Comparison of ENCODE assay signal across 21 cellular contexts in the genomic region with DNA sequence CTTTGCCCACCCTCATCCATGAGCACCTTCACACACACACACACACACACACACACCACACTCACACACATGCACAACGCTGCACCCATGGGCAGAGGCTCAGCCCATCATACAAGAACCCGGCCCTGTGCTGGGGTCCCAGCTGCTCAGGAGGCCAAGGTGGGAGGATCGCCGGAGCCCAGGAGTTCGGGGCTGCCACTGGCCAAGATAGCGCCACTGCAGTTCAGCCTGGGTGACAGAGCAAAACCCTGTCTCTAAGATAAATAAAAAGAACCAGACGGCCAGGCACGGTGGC. TPM values are rescaled to one million over a fixed set of nuclear protein-coding genes. Genes with fewer than 3 reads are reported as not detected.
"Had no signal": no experiment of that assay in that cellular context is flagged by ENCODE, and none has a peak within 500 bp of the region (broad histone marks: within the 10 kb centered on the region; RNA-seq: fewer than 3 reads in every experiment).

No MANE protein-coding gene starts in this region.

- H3K27ac ChIP-seq: HL-60 had no signal

- DNase-seq: KBM-7, NCI-H1092, NCI-H1105 treated with DMSO at 0.1 percent for 48 hours, NCI-H1417 treated with DMSO at 0.1 percent for 48 hours, NCI-H146, NCI-H1694 treated with DMSO at 0.1 percent for 48 hours, NCI-H1930, NCI-H2081 treated with DMSO at 0.1 percent for 48 hours, NCI-H2171 treated with DMSO at 0.1 percent for 48 hours, NCI-H345, NCI-H446 treated with DMSO at 0.1 percent for 48 hours, NCI-H510A treated with DMSO at 0.1 percent for 48 hours, NCI-H526 treated with DMSO at 0.1 percent for 48 hours, RPMI8226, SHP77, SK-N-SH, SW 1271 had no signal

- H3K4me2 ChIP-seq: SK-N-SH had no signal

- H3K9ac ChIP-seq: SK-N-SH had no signal

- H3K9me3 ChIP-seq: SK-N-SH had no signal

- FAIRE-seq: HTR-8/SVneo, RCC 7860 had no signal

RNA-seq across cellular contexts. Expression of a gene that starts 3.4 kb away (rescaled TPM):
- total RNA-seq: MCF 10A had no signal
